10 cellular contexts compared by ENCODE assay signal in the genomic region with DNA sequence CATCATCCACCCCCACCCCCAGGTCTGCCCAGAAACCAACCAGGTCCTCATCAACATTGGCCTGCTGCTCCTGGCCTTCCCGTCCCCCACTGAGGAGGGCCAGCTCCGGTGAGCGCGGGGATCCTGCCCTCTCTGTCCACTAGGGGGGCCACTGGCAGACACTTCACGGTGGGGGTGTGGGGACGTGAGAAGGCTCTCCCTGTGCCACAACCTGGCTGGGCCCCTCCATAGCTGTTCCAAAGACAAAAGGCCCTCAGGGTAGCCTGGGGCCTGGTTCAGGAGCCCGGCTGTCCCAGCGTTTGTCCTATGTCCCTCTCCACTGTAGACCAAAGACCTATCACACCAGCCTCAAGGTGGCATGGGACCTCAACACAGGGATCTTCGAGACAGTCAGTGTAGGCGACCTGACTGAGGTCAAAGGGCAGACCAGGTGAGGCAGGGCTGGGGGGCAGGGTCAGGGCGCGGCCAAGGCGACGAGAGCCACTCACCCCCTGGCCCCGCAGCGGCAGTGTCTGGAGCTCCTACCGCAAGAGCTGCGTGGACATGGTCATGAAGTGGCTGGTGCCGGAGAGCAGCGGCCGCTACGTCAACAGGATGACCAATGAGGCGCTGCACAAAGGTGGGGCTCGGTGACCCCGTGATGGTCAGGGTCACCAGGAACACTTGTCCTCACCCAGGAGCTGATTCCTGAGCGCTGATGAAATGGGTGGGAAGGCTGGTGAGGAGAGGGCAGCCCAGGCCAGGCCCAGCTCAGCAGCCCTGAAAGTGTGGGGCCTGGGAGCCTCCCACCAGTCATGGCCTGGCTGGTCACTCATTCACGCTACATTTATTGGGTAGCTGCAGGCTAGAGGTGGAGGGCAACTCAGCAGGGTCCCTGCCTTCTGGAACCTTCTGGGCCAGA. TPM values are rescaled to one million over a fixed set of nuclear protein-coding genes. Genes with fewer than 3 reads are reported as not detected.
DNase-seq lines count a peak whose midpoint lies in the region; ATAC-seq and TF ChIP-seq lines count a peak whose summit lies in the region.
"Had no signal": no experiment of that assay in that cellular context is flagged by ENCODE, and none has a peak within 500 bp of the region (broad histone marks: within the 10 kb centered on the region; RNA-seq: fewer than 3 reads in every experiment).

No MANE protein-coding gene starts in this region.

- H3K4me1 ChIP-seq in DOHH2 (ENCODE audit: control insufficient read depth, low read length) (no peaks in the 10 kb centered on the region), IMR-90 (ENCODE audit: control insufficient read depth, insufficient read depth, low read length) (peaks cover 9% of the 10 kb centered on the region), body of pancreas (no peaks in the 10 kb centered on the region)

- H3K56ac ChIP-seq in IMR-90 (ENCODE audit: extremely low read depth, insufficient read depth, low read length): no peak overlapping the region

- TF ChIP-seq CTCF in DOHH2 (IDR thresholded peaks at IDR 0.05; ENCODE audit: low read depth, low read length, poor library complexity, severe bottlenecking) (peak; percentile 48), IMR-90 (conservative IDR thresholded peaks at IDR 0.05; ENCODE audit: low read depth, low read length) (peak; percentile 29; the same call in 1 of the 2 replicates), body of pancreas (IDR thresholded peaks at IDR 0.05) (peak in 4 of 7 experiments; percentile 10 to 26 (median 14))

- H2BK5ac ChIP-seq in IMR-90 (ENCODE audit: low read depth, low read length, poor library complexity, severe bottlenecking): no peak overlapping the region

- H2BK120ac ChIP-seq in IMR-90 (ENCODE audit: low read depth, low read length): no peak overlapping the region

- peak overlapping the region; percentile 37 for H2AK9ac ChIP-seq in IMR-90 (replicated peaks; ENCODE audit: low read depth, low read length, poor library complexity)

- in situ Hi-C loops in IMR-90 (cut with MboI; ENCODE audit: low sequenced_read_pairs): no loop called here

- peaks cover 3% of the 10 kb centered on the region; the same call in 1 of the 2 replicates for H3K79me2 ChIP-seq in DOHH2 (ENCODE audit: control insufficient read depth, low read length)

- H3K9me1 ChIP-seq in IMR-90 (ENCODE audit: insufficient read depth, low read length): no peaks in the 10 kb centered on the region

- POLR2A ChIA-PET in IMR-90 (lab: Charles Lee; ENCODE audit: unreplicated experiment): interaction anchor here (0.6 kb wide), 1 partner anchor 204 kb away, joined by 5 read pairs; no protein-coding TSS in a partner anchor
- POLR2A ChIA-PET in naive thymus-derived CD8-positive, alpha-beta T cell (lab: Charles Lee): interaction anchor here (1.0 to 4.4 kb wide), 5 partner anchors 9 to 71 kb away, joined by 3 to 19 read pairs (median 6); a partner anchor contains a TSS

- intact Hi-C loops in IMR-90 (cut with micrococcal nuclease): no loop called here
- intact Hi-C loops in body of pancreas (cut with DNase I): no loop called here
- intact Hi-C loops in activated T-helper 1 cell treated with anti-CD3 and anti-CD28 coated beads, Interleukin-12 subunit alpha, Interleukin-12 subunit beta, Interleukin-2, Interleukin-4 antibody, amounts not matched to agents 30 ng/mL and 10 ng/mL and 1 ng/mL, durations not matched to agents 14 hours and 24 hours and 36 hours (cut with micrococcal nuclease): no loop called here

- H3K27me3 Mint-ChIP-seq in naive thymus-derived CD8-positive, alpha-beta T cell: no peaks in the 10 kb centered on the region
- H3K27me3 Mint-ChIP-seq in activated T-helper 1 cell treated with anti-CD3 and anti-CD28 coated beads, Interleukin-12 subunit alpha, Interleukin-12 subunit beta, Interleukin-2, Interleukin-4 antibody, amounts not matched to agents 30 ng/mL and 10 ng/mL and 1 ng/mL, durations not matched to agents 14 hours and 24 hours and 36 hours (ENCODE audit: insufficient read depth): no peaks in the 10 kb centered on the region

- 98% methylated on average over 19 of the region's 27 CpGs; no CpG with 5 or more reads in 1 of the 2 experiments for WGBS in IMR-90 (ENCODE audit: extremely low coverage in 2 of 2, insufficient read length in 1 of 2), 2 experiments
- WGBS in body of pancreas, 2 donors: 78 to 88% methylated on average over 16 to 27 of the region's 27 CpGs

- H4K20me1 ChIP-seq in DOHH2 (ENCODE audit: control insufficient read depth, insufficient read depth, low read depth, low read length): no peaks in the 10 kb centered on the region
- peaks cover 7% of the 10 kb centered on the region for H4K20me1 ChIP-seq in IMR-90 (ENCODE audit: insufficient read depth, low read length)

- peaks cover 0 to 56% (median 10%) of the 10 kb centered on the region in 3 donors for H3K36me3 Mint-ChIP-seq in naive thymus-derived CD8-positive, alpha-beta T cell
- peaks cover 16% of the 10 kb centered on the region for H3K36me3 Mint-ChIP-seq in activated T-helper 1 cell treated with anti-CD3 and anti-CD28 coated beads, Interleukin-12 subunit alpha, Interleukin-12 subunit beta, Interleukin-2, Interleukin-4 antibody, amounts not matched to agents 30 ng/mL and 10 ng/mL and 1 ng/mL, durations not matched to agents 14 hours and 24 hours and 36 hours (ENCODE audit: low read depth)

- H3K4me3 Mint-ChIP-seq in naive thymus-derived CD8-positive, alpha-beta T cell: no peak overlapping the region
- no peak overlapping the region for H3K4me3 Mint-ChIP-seq in activated T-helper 1 cell treated with anti-CD3 and anti-CD28 coated beads, Interleukin-12 subunit alpha, Interleukin-12 subunit beta, Interleukin-2, Interleukin-4 antibody, amounts not matched to agents 30 ng/mL and 10 ng/mL and 1 ng/mL, durations not matched to agents 14 hours and 24 hours and 36 hours

- H3K79me1 ChIP-seq in IMR-90 (ENCODE audit: low read depth in 1 of 2, low read length in 2 of 2): peaks cover 0 to 13% of the 10 kb centered on the region in 2 experiments; a peak in 2 of 4 replicates

- no peaks in the 10 kb centered on the region for H3K9me3 Mint-ChIP-seq in naive thymus-derived CD8-positive, alpha-beta T cell
- H3K9me3 Mint-ChIP-seq in activated T-helper 1 cell treated with anti-CD3 and anti-CD28 coated beads, Interleukin-12 subunit alpha, Interleukin-12 subunit beta, Interleukin-2, Interleukin-4 antibody, amounts not matched to agents 30 ng/mL and 10 ng/mL and 1 ng/mL, durations not matched to agents 14 hours and 24 hours and 36 hours: no peaks in the 10 kb centered on the region

- no peak overlapping the region for H4K8ac ChIP-seq in IMR-90 (ENCODE audit: low read depth in 2 of 2, low read length in 2 of 2)

- H3K4me2 ChIP-seq in DOHH2 (ENCODE audit: low read length): no peak overlapping the region
- no peak overlapping the region for H3K4me2 ChIP-seq in IMR-90 (ENCODE audit: low read depth, low read length)

- no peak overlapping the region for H2AFZ ChIP-seq in IMR-90 (replicated peaks; ENCODE audit: low read length, poor library complexity)

- CTCF ChIA-PET in IMR-90 (lab: Yijun Ruan, JAX): no interaction called here

- no peak overlapping the region for H3K4ac ChIP-seq in IMR-90 (ENCODE audit: low read depth, low read length)

- no peak overlapping the region for H4K5ac ChIP-seq in IMR-90 (ENCODE audit: low read depth, low read length)

- H3K4me3 ChIP-seq in DOHH2 (ENCODE audit: low read length): no peak overlapping the region
- H3K4me3 ChIP-seq in IMR-90 (ENCODE audit: insufficient read depth, low read depth, low read length): no peak overlapping the region
- no peak overlapping the region for H3K4me3 ChIP-seq in body of pancreas

- dilution Hi-C loops in IMR-90 (cut with HindIII; ENCODE audit: low sequenced_read_pairs, unreplicated experiment): no loop called here

- H3K14ac ChIP-seq in IMR-90 (replicated peaks; ENCODE audit: low read depth, low read length): no peak overlapping the region

- H3F3A ChIP-seq in DOHH2 (ENCODE audit: control insufficient read depth, insufficient read depth): peaks cover 9% of the 10 kb centered on the region; the same call in 1 of the 2 replicates

- H3K18ac ChIP-seq in IMR-90 (ENCODE audit: low read depth, low read length): no peak overlapping the region

- no peak for DNase-seq in IMR-90
- DNase-seq in body of pancreas: no peak
- DNase-seq in naive thymus-derived CD8-positive, alpha-beta T cell: peak in 7 of 10 donors; percentile 22 to 72 (median 39)
- no peak for DNase-seq in GM19240 (ENCODE audit: insufficient read length, low spot score)
- no peak for DNase-seq in NOMO-1 treated with dmso at 0.1 percent for 144 hours (lab: John Stamatoyannopoulos, UW; ENCODE audit: unreplicated experiment)
- DNase-seq in activated CD4-positive, CD25-positive, alpha-beta regulatory T cell treated with anti-CD3 and anti-CD28 coated beads, Interleukin-2, amount 50 U/mL, for 72 hours: no peak
- DNase-seq in activated T-helper 1 cell treated with anti-CD3 and anti-CD28 coated beads, Interleukin-12 subunit alpha, Interleukin-12 subunit beta, Interleukin-2, Interleukin-4 antibody, amounts not matched to agents 30 ng/mL and 10 ng/mL and 1 ng/mL, durations not matched to agents 14 hours and 24 hours and 36 hours (ENCODE audit: low spot score): no peak
- DNase-seq: NCI-H69 had no signal

- H3K27me3 ChIP-seq in DOHH2 (ENCODE audit: control insufficient read depth, low read length) (no peaks in the 10 kb centered on the region), IMR-90 (ENCODE audit: control insufficient read depth, insufficient read depth, low read length) (no peaks in the 10 kb centered on the region), body of pancreas (no peaks in the 10 kb centered on the region)

- H3K27ac ChIP-seq in DOHH2 (ENCODE audit: low read depth, low read length) (no peak overlapping the region), IMR-90 (ENCODE audit: insufficient read depth, low read length) (no peak overlapping the region), body of pancreas (no peak overlapping the region)

- BruUV-seq in IMR-90 (replicated peaks; lab: Mats Ljungman, UMichigan): no TSS peak

- H3K9me2 ChIP-seq in DOHH2 (replicated peaks; ENCODE audit: control insufficient read depth, low read length): no peaks in the 10 kb centered on the region

- H2BK15ac ChIP-seq in IMR-90 (ENCODE audit: low read depth, low read length): no peak overlapping the region

- TF ChIP-seq RAD21 in IMR-90 (IDR thresholded peaks at IDR 0.05; ENCODE audit: low read length): 0 out of 2 replicates have a peak, but pooled peaks have one; percentile 6

- ATAC-seq in IMR-90 (ENCODE audit: low read depth): no peak
- ATAC-seq in body of pancreas: no peak
- peak; percentile 63 to 77 for ATAC-seq in naive thymus-derived CD8-positive, alpha-beta T cell

- H3K27ac Mint-ChIP-seq in naive thymus-derived CD8-positive, alpha-beta T cell: peak overlapping the region in 3 of 10 donors; percentile 1 to 62 (median 11)
- no peak overlapping the region for H3K27ac Mint-ChIP-seq in activated T-helper 1 cell treated with anti-CD3 and anti-CD28 coated beads, Interleukin-12 subunit alpha, Interleukin-12 subunit beta, Interleukin-2, Interleukin-4 antibody, amounts not matched to agents 30 ng/mL and 10 ng/mL and 1 ng/mL, durations not matched to agents 14 hours and 24 hours and 36 hours

- H3K4me1 Mint-ChIP-seq in naive thymus-derived CD8-positive, alpha-beta T cell: peaks cover 0 to 15% (median 3%) of the 10 kb centered on the region in 4 donors
- no peaks in the 10 kb centered on the region for H3K4me1 Mint-ChIP-seq in activated T-helper 1 cell treated with anti-CD3 and anti-CD28 coated beads, Interleukin-12 subunit alpha, Interleukin-12 subunit beta, Interleukin-2, Interleukin-4 antibody, amounts not matched to agents 30 ng/mL and 10 ng/mL and 1 ng/mL, durations not matched to agents 14 hours and 24 hours and 36 hours (ENCODE audit: low read depth)

- H3K9ac ChIP-seq in IMR-90 (ENCODE audit: low read depth, low read length): no peak overlapping the region

- H3K9me3 ChIP-seq in DOHH2 (ENCODE audit: control insufficient read depth, insufficient read depth, low read length) (no peaks in the 10 kb centered on the region), IMR-90 (ENCODE audit: control insufficient read depth, insufficient read depth, low read length) (no peaks in the 10 kb centered on the region), body of pancreas (no peaks in the 10 kb centered on the region)

- no peak overlapping the region for H4K91ac ChIP-seq in IMR-90 (ENCODE audit: insufficient read depth, low read depth, low read length)

- no peak for TF ChIP-seq POLR2A in IMR-90 (IDR thresholded peaks at IDR 0.05; ENCODE audit: low read depth, low read length)
- TF ChIP-seq POLR2A in body of pancreas (IDR thresholded peaks at IDR 0.05): no peak

- H2BK20ac ChIP-seq in IMR-90 (ENCODE audit: low read depth, low read length): no peak overlapping the region

- H2AK5ac ChIP-seq in IMR-90 (ENCODE audit: low read depth, low read length): no peak overlapping the region

- no peak overlapping the region for H3K23ac ChIP-seq in IMR-90 (ENCODE audit: low read depth, low read length)

- H3K36me3 ChIP-seq in DOHH2 (ENCODE audit: control insufficient read depth, low read length) (peaks cover 68% of the 10 kb centered on the region), IMR-90 (ENCODE audit: control insufficient read depth, insufficient read depth, low read length) (peaks cover 48% of the 10 kb centered on the region), body of pancreas (replicated peaks in 1 of 2; ENCODE audit: insufficient read depth in 1 of 2, low read depth in 2 of 2) (peaks cover 6 to 12% of the 10 kb centered on the region in 2 donors)

RNA-seq across cellular contexts. Expression of a gene that starts 7.9 kb away (rescaled TPM):
- total RNA-seq in IMR-90 (2012; rRNA removed) (6.8 and 7.5 TPM in 2 replicates), body of pancreas (10 to 100 TPM in 1 of 2 donors, 1 to 10 TPM in 1; 7.0 to 20.4 TPM)
- polyA plus RNA-seq in IMR-90 (2012; rRNA removed): 31.0 and 31.9 TPM in 2 replicates
- polyA plus RNA-seq in IMR-90 (2012; cell fraction: cytosol; rRNA removed): 12.6 and 27.6 TPM in 2 replicates
- 116 and 298 TPM in 2 replicates for polyA plus RNA-seq in IMR-90 (2012; cell fraction: nucleus; rRNA removed; ENCODE audit: low replicate concordance)
- 10 to 100 TPM; 93.5 to 93.6 TPM for total RNA-seq in naive thymus-derived CD8-positive, alpha-beta T cell
- polyA plus RNA-seq in naive thymus-derived CD8-positive, alpha-beta T cell: 1 to 10 TPM; 2.9 to 6.0 (median 3.4) TPM
- total RNA-seq in activated T-helper 1 cell treated with anti-CD3 and anti-CD28 coated beads, Interleukin-12 subunit alpha, Interleukin-12 subunit beta, Interleukin-2, Interleukin-4 antibody, amounts not matched to agents 30 ng/mL and 10 ng/mL and 1 ng/mL, durations not matched to agents 14 hours and 24 hours and 36 hours: 57.8 and 61.5 TPM in 2 replicates

RNA-seq across cellular contexts. Expression of a gene that starts 22.0 kb away (rescaled TPM):
- total RNA-seq in IMR-90 (2012; rRNA removed) (under 0.01 TPM in 2 replicates), body of pancreas (under 1 TPM in 1 of 2 donors, not detected in 1; 0.66 TPM)
- polyA plus RNA-seq in IMR-90 (2012; rRNA removed): 2.3 and 2.4 TPM in 2 replicates
- polyA plus RNA-seq in IMR-90 (2012; cell fraction: cytosol; rRNA removed): 4.0 and 5.7 TPM in 2 replicates
- 2.6 and 6.9 TPM in 2 replicates for polyA plus RNA-seq in IMR-90 (2012; cell fraction: nucleus; rRNA removed; ENCODE audit: low replicate concordance)
- total RNA-seq in naive thymus-derived CD8-positive, alpha-beta T cell: not detected
- polyA plus RNA-seq in naive thymus-derived CD8-positive, alpha-beta T cell: not detected
- total RNA-seq in activated T-helper 1 cell treated with anti-CD3 and anti-CD28 coated beads, Interleukin-12 subunit alpha, Interleukin-12 subunit beta, Interleukin-2, Interleukin-4 antibody, amounts not matched to agents 30 ng/mL and 10 ng/mL and 1 ng/mL, durations not matched to agents 14 hours and 24 hours and 36 hours: not detected in 2 replicates
- total RNA-seq: temporal lobe had no signal

RNA-seq across cellular contexts. Expression of a gene that starts 45.9 kb away (rescaled TPM):
- total RNA-seq in IMR-90 (2012; rRNA removed): 0.36 and 0.83 TPM in 2 replicates
- polyA plus RNA-seq in IMR-90 (2012; rRNA removed): 3.1 TPM in 2 replicates
- polyA plus RNA-seq in IMR-90 (2012; cell fraction: cytosol; rRNA removed): 1.9 and 3.0 TPM in 2 replicates
- polyA plus RNA-seq in IMR-90 (2012; cell fraction: nucleus; rRNA removed; ENCODE audit: low replicate concordance): 6.2 and 20.2 TPM in 2 replicates
- 1 to 10 TPM; 3.9 to 7.6 TPM for total RNA-seq in body of pancreas
- total RNA-seq in naive thymus-derived CD8-positive, alpha-beta T cell: 10 to 100 TPM; 17.1 to 18.8 TPM
- 1 to 10 TPM in 2 of 3 donors, under 1 TPM in 1; 0.84 to 1.1 (median 1.0) TPM for polyA plus RNA-seq in naive thymus-derived CD8-positive, alpha-beta T cell
- total RNA-seq in activated T-helper 1 cell treated with anti-CD3 and anti-CD28 coated beads, Interleukin-12 subunit alpha, Interleukin-12 subunit beta, Interleukin-2, Interleukin-4 antibody, amounts not matched to agents 30 ng/mL and 10 ng/mL and 1 ng/mL, durations not matched to agents 14 hours and 24 hours and 36 hours: 16.0 and 17.0 TPM in 2 replicates

RNA-seq across cellular contexts. Expression of a gene that starts 54.2 kb away (rescaled TPM):
- 3.9 and 4.1 TPM in 2 replicates for total RNA-seq in IMR-90 (2012; rRNA removed)
- 12.4 and 14.7 TPM in 2 replicates for polyA plus RNA-seq in IMR-90 (2012; rRNA removed)
- 13.0 and 18.1 TPM in 2 replicates for polyA plus RNA-seq in IMR-90 (2012; cell fraction: cytosol; rRNA removed)
- 70.8 and 113 TPM in 2 replicates for polyA plus RNA-seq in IMR-90 (2012; cell fraction: nucleus; rRNA removed; ENCODE audit: low replicate concordance)
- total RNA-seq in body of pancreas: 10 to 100 TPM; 35.5 to 52.1 TPM
- total RNA-seq in naive thymus-derived CD8-positive, alpha-beta T cell: 10 to 100 TPM; 29.7 to 30.7 TPM
- 10 to 100 TPM in 1 of 3 donors, 1 to 10 TPM in 2; 4.3 to 10.5 (median 5.5) TPM for polyA plus RNA-seq in naive thymus-derived CD8-positive, alpha-beta T cell
- total RNA-seq in activated T-helper 1 cell treated with anti-CD3 and anti-CD28 coated beads, Interleukin-12 subunit alpha, Interleukin-12 subunit beta, Interleukin-2, Interleukin-4 antibody, amounts not matched to agents 30 ng/mL and 10 ng/mL and 1 ng/mL, durations not matched to agents 14 hours and 24 hours and 36 hours: 43.9 and 45.6 TPM in 2 replicates

RNA-seq across cellular contexts. Expression of a gene that starts 54.3 kb away (rescaled TPM):
- 0.18 and 0.28 TPM in 2 replicates for total RNA-seq in IMR-90 (2012; rRNA removed)
- 0.38 and 0.56 TPM in 2 replicates for polyA plus RNA-seq in IMR-90 (2012; rRNA removed)
- polyA plus RNA-seq in IMR-90 (2012; cell fraction: cytosol; rRNA removed): 0.03 and 0.48 TPM in 2 replicates
- polyA plus RNA-seq in IMR-90 (2012; cell fraction: nucleus; rRNA removed; ENCODE audit: low replicate concordance): 0.92 and 1.6 TPM in 2 replicates
- total RNA-seq in body of pancreas: 1 to 10 TPM; 3.0 to 4.9 TPM
- 1 to 10 TPM; 3.0 to 3.7 TPM for total RNA-seq in naive thymus-derived CD8-positive, alpha-beta T cell
- polyA plus RNA-seq in naive thymus-derived CD8-positive, alpha-beta T cell: under 1 TPM; 0.49 to 0.94 (median 0.76) TPM
- 16.6 and 20.5 TPM in 2 replicates for total RNA-seq in activated T-helper 1 cell treated with anti-CD3 and anti-CD28 coated beads, Interleukin-12 subunit alpha, Interleukin-12 subunit beta, Interleukin-2, Interleukin-4 antibody, amounts not matched to agents 30 ng/mL and 10 ng/mL and 1 ng/mL, durations not matched to agents 14 hours and 24 hours and 36 hours

Comparison
In these comparisons a context has a peak if more than half of its experiments do, and no peak if none do; other contexts are left out.
1. ATAC-seq: peak in naive thymus-derived CD8-positive, alpha-beta T cell (2 of 2); none in IMR-90 (single experiment) and body of pancreas (single experiment).
2. DNase-seq: peak in naive thymus-derived CD8-positive, alpha-beta T cell (7 of 10); none in IMR-90 (single experiment), body of pancreas (0 of 4), GM19240 (single experiment), NOMO-1 treated with dmso at 0.1 percent for 144 hours (single experiment), activated CD4-positive, CD25-positive, alpha-beta regulatory T cell treated with anti-CD3 and anti-CD28 coated beads, Interleukin-2, amount 50 U/mL, for 72 hours (single experiment) and activated T-helper 1 cell treated with anti-CD3 and anti-CD28 coated beads, Interleukin-12 subunit alpha, Interleukin-12 subunit beta, Interleukin-2, Interleukin-4 antibody, amounts not matched to agents 30 ng/mL and 10 ng/mL and 1 ng/mL, durations not matched to agents 14 hours and 24 hours and 36 hours (single experiment).
3. Peak in every context shown above with its lines, with median percentiles within 50 percentile points of each other: CTCF ChIP-seq.